9 cellular contexts compared by ENCODE assay signal in the genomic region with DNA sequence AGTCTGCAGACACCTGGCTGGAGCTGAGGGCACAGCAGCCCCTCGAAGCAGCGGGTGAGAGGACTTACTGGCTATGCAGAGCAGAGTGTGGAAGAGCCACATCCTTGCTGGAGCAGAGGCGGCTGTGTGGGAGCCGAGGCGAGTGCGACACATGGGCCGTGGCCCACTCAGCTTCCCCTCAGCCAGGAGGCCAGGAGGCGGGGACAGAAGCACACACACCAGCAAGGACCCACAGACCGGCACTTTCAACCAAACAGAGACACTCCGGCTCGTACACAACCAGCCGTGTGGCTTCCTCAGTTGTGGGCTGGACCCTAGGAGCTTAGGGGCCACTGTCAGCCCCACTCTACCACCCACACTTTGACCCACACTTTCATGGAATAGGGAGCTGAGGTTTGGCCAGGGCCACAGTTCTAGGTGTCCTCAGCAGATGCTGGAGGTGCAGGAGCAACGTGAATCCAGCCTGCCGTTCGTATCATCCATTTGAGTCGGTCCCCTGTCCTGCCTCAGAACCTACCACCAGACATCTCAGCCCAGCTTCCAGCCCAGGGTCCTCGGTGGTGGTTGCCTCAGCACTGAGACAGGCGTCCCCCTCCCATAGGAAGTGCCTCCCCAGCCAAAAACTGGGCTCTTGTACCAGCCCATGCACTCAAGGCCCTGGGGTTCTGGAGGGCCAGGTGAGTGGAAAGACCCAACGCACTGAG. TPM values are rescaled to one million over a fixed set of nuclear protein-coding genes. Genes with fewer than 3 reads are reported as not detected.
DNase-seq lines count a peak whose midpoint lies in the region; ATAC-seq and TF ChIP-seq lines count a peak whose summit lies in the region.
"Had no signal": no experiment of that assay in that cellular context is flagged by ENCODE, and none has a peak within 500 bp of the region (broad histone marks: within the 10 kb centered on the region; RNA-seq: fewer than 3 reads in every experiment).

A gene with protein sequence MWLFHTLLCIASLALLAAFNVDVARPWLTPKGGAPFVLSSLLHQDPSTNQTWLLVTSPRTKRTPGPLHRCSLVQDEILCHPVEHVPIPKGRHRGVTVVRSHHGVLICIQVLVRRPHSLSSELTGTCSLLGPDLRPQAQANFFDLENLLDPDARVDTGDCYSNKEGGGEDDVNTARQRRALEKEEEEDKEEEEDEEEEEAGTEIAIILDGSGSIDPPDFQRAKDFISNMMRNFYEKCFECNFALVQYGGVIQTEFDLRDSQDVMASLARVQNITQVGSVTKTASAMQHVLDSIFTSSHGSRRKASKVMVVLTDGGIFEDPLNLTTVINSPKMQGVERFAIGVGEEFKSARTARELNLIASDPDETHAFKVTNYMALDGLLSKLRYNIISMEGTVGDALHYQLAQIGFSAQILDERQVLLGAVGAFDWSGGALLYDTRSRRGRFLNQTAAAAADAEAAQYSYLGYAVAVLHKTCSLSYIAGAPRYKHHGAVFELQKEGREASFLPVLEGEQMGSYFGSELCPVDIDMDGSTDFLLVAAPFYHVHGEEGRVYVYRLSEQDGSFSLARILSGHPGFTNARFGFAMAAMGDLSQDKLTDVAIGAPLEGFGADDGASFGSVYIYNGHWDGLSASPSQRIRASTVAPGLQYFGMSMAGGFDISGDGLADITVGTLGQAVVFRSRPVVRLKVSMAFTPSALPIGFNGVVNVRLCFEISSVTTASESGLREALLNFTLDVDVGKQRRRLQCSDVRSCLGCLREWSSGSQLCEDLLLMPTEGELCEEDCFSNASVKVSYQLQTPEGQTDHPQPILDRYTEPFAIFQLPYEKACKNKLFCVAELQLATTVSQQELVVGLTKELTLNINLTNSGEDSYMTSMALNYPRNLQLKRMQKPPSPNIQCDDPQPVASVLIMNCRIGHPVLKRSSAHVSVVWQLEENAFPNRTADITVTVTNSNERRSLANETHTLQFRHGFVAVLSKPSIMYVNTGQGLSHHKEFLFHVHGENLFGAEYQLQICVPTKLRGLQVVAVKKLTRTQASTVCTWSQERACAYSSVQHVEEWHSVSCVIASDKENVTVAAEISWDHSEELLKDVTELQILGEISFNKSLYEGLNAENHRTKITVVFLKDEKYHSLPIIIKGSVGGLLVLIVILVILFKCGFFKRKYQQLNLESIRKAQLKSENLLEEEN (minus strand): TSS at position 146 of the 704 bp plus-strand sequence. CDS start 44 bp downstream, at position 102.

- peak within 1 kb of the TSS; percentile 70 for H3K27ac Mint-ChIP-seq in activated T-helper 1 cell treated with anti-CD3 and anti-CD28 coated beads, Interleukin-12 subunit alpha, Interleukin-12 subunit beta, Interleukin-2, Interleukin-4 antibody, amounts not matched to agents 30 ng/mL and 10 ng/mL and 1 ng/mL, durations not matched to agents 14 hours and 24 hours and 36 hours

- H3K27ac ChIP-seq in left ventricle myocardium inferior (replicated peaks) = no peak within 1 kb of the TSS
- H3K27ac ChIP-seq: SK-N-MC had no signal

- DNase-seq in H7 = peak; percentile 39
- DNase-seq in activated T-helper 1 cell treated with anti-CD3 and anti-CD28 coated beads, Interleukin-12 subunit alpha, Interleukin-12 subunit beta, Interleukin-2, Interleukin-4 antibody, amounts not matched to agents 30 ng/mL and 10 ng/mL and 1 ng/mL, durations not matched to agents 14 hours and 24 hours and 36 hours (ENCODE audit: low spot score) = no peak
- no peak for DNase-seq in left ventricle myocardium inferior
- DNase-seq in sciatic nerve (ENCODE audit: low spot score) = no peak
- no peak for DNase-seq in NCI-H446 treated with DMSO at 0.1 percent for 48 hours (lab: John Stamatoyannopoulos, UW)
- no peak for DNase-seq in T1000 (lab: John Stamatoyannopoulos, UW)
- DNase-seq in SIG-M5 treated with dmso at 0.1 percent for 504 hours (lab: John Stamatoyannopoulos, UW; ENCODE audit: unreplicated experiment) = no peak

- H3K27me3 Mint-ChIP-seq in activated T-helper 1 cell treated with anti-CD3 and anti-CD28 coated beads, Interleukin-12 subunit alpha, Interleukin-12 subunit beta, Interleukin-2, Interleukin-4 antibody, amounts not matched to agents 30 ng/mL and 10 ng/mL and 1 ng/mL, durations not matched to agents 14 hours and 24 hours and 36 hours (ENCODE audit: insufficient read depth) = no peaks in the 10 kb centered on the region

- TF ChIP-seq CTCF in left ventricle myocardium inferior (IDR thresholded peaks at IDR 0.05; ENCODE audit: borderline replicate concordance) = no peak

- H3K4me1 ChIP-seq in left ventricle myocardium inferior = peaks cover 4% of the 10 kb centered on the region

- intact Hi-C loops in activated T-helper 1 cell treated with anti-CD3 and anti-CD28 coated beads, Interleukin-12 subunit alpha, Interleukin-12 subunit beta, Interleukin-2, Interleukin-4 antibody, amounts not matched to agents 30 ng/mL and 10 ng/mL and 1 ng/mL, durations not matched to agents 14 hours and 24 hours and 36 hours (cut with micrococcal nuclease) = no loop called here
- intact Hi-C loops in left ventricle myocardium inferior (cut with micrococcal nuclease) (no loop called here), sciatic nerve (cut with DNase I) (no loop called here)

- H3K4me3 Mint-ChIP-seq in activated T-helper 1 cell treated with anti-CD3 and anti-CD28 coated beads, Interleukin-12 subunit alpha, Interleukin-12 subunit beta, Interleukin-2, Interleukin-4 antibody, amounts not matched to agents 30 ng/mL and 10 ng/mL and 1 ng/mL, durations not matched to agents 14 hours and 24 hours and 36 hours = no peak within 1 kb of the TSS

- peaks cover 13% of the 10 kb centered on the region for H3K36me3 Mint-ChIP-seq in activated T-helper 1 cell treated with anti-CD3 and anti-CD28 coated beads, Interleukin-12 subunit alpha, Interleukin-12 subunit beta, Interleukin-2, Interleukin-4 antibody, amounts not matched to agents 30 ng/mL and 10 ng/mL and 1 ng/mL, durations not matched to agents 14 hours and 24 hours and 36 hours (ENCODE audit: low read depth)

- H3K4me1 Mint-ChIP-seq in activated T-helper 1 cell treated with anti-CD3 and anti-CD28 coated beads, Interleukin-12 subunit alpha, Interleukin-12 subunit beta, Interleukin-2, Interleukin-4 antibody, amounts not matched to agents 30 ng/mL and 10 ng/mL and 1 ng/mL, durations not matched to agents 14 hours and 24 hours and 36 hours (ENCODE audit: low read depth) = peaks cover 19% of the 10 kb centered on the region

- no peak for ATAC-seq in sciatic nerve
- ATAC-seq in activated CD4-positive, CD25-positive, alpha-beta regulatory T cell treated with anti-CD3 and anti-CD28 coated beads, Interleukin-2, amount 50 U/mL, for 24 hours = no peak

- peaks cover 1% of the 10 kb centered on the region for H3K36me3 ChIP-seq in H7 (replicated peaks; ENCODE audit: control insufficient read depth, insufficient read depth, low read length)
- peaks cover 5% of the 10 kb centered on the region for H3K36me3 ChIP-seq in left ventricle myocardium inferior

- no peaks in the 10 kb centered on the region for H3K9me3 ChIP-seq in left ventricle myocardium inferior (replicated peaks)

- H3K4me3 ChIP-seq in H7 (ENCODE audit: insufficient read depth, low read depth, low read length) (no peak within 1 kb of the TSS), left ventricle myocardium inferior (no peak within 1 kb of the TSS)
- H3K4me3 ChIP-seq: SK-N-MC had no signal

- H3K9me3 Mint-ChIP-seq in activated T-helper 1 cell treated with anti-CD3 and anti-CD28 coated beads, Interleukin-12 subunit alpha, Interleukin-12 subunit beta, Interleukin-2, Interleukin-4 antibody, amounts not matched to agents 30 ng/mL and 10 ng/mL and 1 ng/mL, durations not matched to agents 14 hours and 24 hours and 36 hours = no peaks in the 10 kb centered on the region

- H3K27me3 ChIP-seq in H7 (ENCODE audit: control insufficient read depth, insufficient read depth, low read length) (no peaks in the 10 kb centered on the region), left ventricle myocardium inferior (ENCODE audit: low read depth) (no peaks in the 10 kb centered on the region)

RNA-seq across cellular contexts. Expression of the gene that starts here (rescaled TPM):
- 28.8 and 34.7 TPM in 2 replicates for total RNA-seq in H7 (2014; rRNA removed; shearing (Covaris generic))
- total RNA-seq in activated T-helper 1 cell treated with anti-CD3 and anti-CD28 coated beads, Interleukin-12 subunit alpha, Interleukin-12 subunit beta, Interleukin-2, Interleukin-4 antibody, amounts not matched to agents 30 ng/mL and 10 ng/mL and 1 ng/mL, durations not matched to agents 14 hours and 24 hours and 36 hours = 31.8 and 35.0 TPM in 2 replicates
- 19.6 TPM for total RNA-seq in left ventricle myocardium inferior
- total RNA-seq in sciatic nerve = 19.3 TPM
